Comparison of ENCODE assay signal across 8 cellular contexts in genomic region chr9:112332977-112333638, GRCh38. TPM values are rescaled to one million over a fixed set of nuclear protein-coding genes. Genes with fewer than 3 reads are reported as not detected.
DNase-seq lines count a peak whose midpoint lies in the region; ATAC-seq and TF ChIP-seq lines count a peak whose summit lies in the region.

Gene PTBP3 (minus strand): TSS chr9:112333619. CDS start chr9:112297865, 35,754 bp downstream.

- H3K27ac ChIP-seq in Peyer's patch, result peak within 1 kb of the TSS; percentile 99 to 100 (median 100)
- H3K27ac ChIP-seq in subcutaneous abdominal adipose tissue (ENCODE audit: low read depth, low read length), result peak within 1 kb of the TSS; percentile 90

- TF ChIP-seq POLR2A in Peyer's patch (IDR thresholded peaks at IDR 0.05), result peak; percentile 89 to 93

- DNase-seq in Caki2 (ENCODE audit: low read depth) (peak; percentile 74), HT-29 (ENCODE audit: low spot score) (peak; percentile 80), Peyer's patch (peak; percentile 74 to 92 (median 92)), activated gamma-delta T cell (lab: John Stamatoyannopoulos, UW) (peak; percentile 75), fibroblast of villous mesenchyme (ENCODE audit: low read depth) (peak; percentile 77)

- in situ Hi-C loops in Caki2 (cut with HindIII; ENCODE audit: low pct_unique_long_range_greater_than_20kb, low sequenced_read_pairs), result no loop called here

- H3K27me3 ChIP-seq in Peyer's patch (no peaks in the 10 kb centered on the region), neuron (ENCODE audit: insufficient read depth, low read length) (no peaks in the 10 kb centered on the region), subcutaneous abdominal adipose tissue (ENCODE audit: control insufficient read depth in 5 of 5, insufficient read depth in 4 of 5, low read length in 5 of 5) (no peaks in the 10 kb centered on the region)

- H3K9ac ChIP-seq in subcutaneous abdominal adipose tissue (ENCODE audit: low read length in 5 of 5), result peak within 1 kb of the TSS; percentile 77 to 88 (median 85)

- peak; percentile 14 for ATAC-seq in GM19468 (IDR thresholded peaks at IDR 0.05; ENCODE audit: extremely low read depth, unreplicated experiment)

- H3K4me1 ChIP-seq in Peyer's patch, result peaks cover 0 to 19% (median 8%) of the 10 kb centered on the region in 4 donors
- H3K4me1 ChIP-seq in neuron (ENCODE audit: insufficient read depth, low read length), result peaks cover 16% of the 10 kb centered on the region
- peaks cover 0 to 33% (median 27%) of the 10 kb centered on the region in 5 donors for H3K4me1 ChIP-seq in subcutaneous abdominal adipose tissue (ENCODE audit: control insufficient read depth in 5 of 5, insufficient read depth in 5 of 5, low read length in 5 of 5)

- H3K36me3 ChIP-seq in Peyer's patch, result no peaks in the 10 kb centered on the region
- no peaks in the 10 kb centered on the region for H3K36me3 ChIP-seq in neuron (ENCODE audit: insufficient read depth, low read length)
- no peaks in the 10 kb centered on the region for H3K36me3 ChIP-seq in subcutaneous abdominal adipose tissue (ENCODE audit: control insufficient read depth in 5 of 5, insufficient read depth in 5 of 5, low read length in 5 of 5)

- H3K9me3 ChIP-seq in Peyer's patch, result no peaks in the 10 kb centered on the region
- no peaks in the 10 kb centered on the region for H3K9me3 ChIP-seq in neuron (ENCODE audit: low read length)
- H3K9me3 ChIP-seq in subcutaneous abdominal adipose tissue (ENCODE audit: control insufficient read depth in 5 of 5, low read length in 5 of 5), result no peaks in the 10 kb centered on the region

- peak within 1 kb of the TSS; percentile 78 for H2AFZ ChIP-seq in neuron (ENCODE audit: low read depth, low read length)

- TF ChIP-seq CTCF in Peyer's patch (IDR thresholded peaks at IDR 0.05), result peak in 1 of 6 experiments; percentile 3
- TF ChIP-seq CTCF in fibroblast of villous mesenchyme (IDR thresholded peaks at IDR 0.05; ENCODE audit: insufficient read depth, low read depth, low read length), result no peak

- peak within 1 kb of the TSS; percentile 84 to 96 (median 90) for H3K4me3 ChIP-seq in Peyer's patch
- H3K4me3 ChIP-seq in fibroblast of villous mesenchyme (ENCODE audit: low read depth, low read length), result peak within 1 kb of the TSS; percentile 78
- peak within 1 kb of the TSS; percentile 99 for H3K4me3 ChIP-seq in neuron (ENCODE audit: low read length)
- peak within 1 kb of the TSS; percentile 86 to 91 (median 87) for H3K4me3 ChIP-seq in subcutaneous abdominal adipose tissue (ENCODE audit: low read depth in 1 of 5, low read length in 5 of 5)

RNA-seq across cellular contexts. Expression of gene PTBP3, which starts in this region (rescaled TPM):
- 30.6 and 33.2 TPM in 2 replicates for total RNA-seq in Caki2 (2014; rRNA removed; shearing (Covaris generic); ENCODE audit: low replicate concordance)
- total RNA-seq in HT-29 (2014; rRNA removed; shearing (Covaris generic)), result 25.9 and 27.4 TPM in 2 replicates
- total RNA-seq in Peyer's patch (100 to 1,000 TPM in 1 of 4 donors, 10 to 100 TPM in 3; 52.1 to 126 (median 71.0) TPM), fibroblast of villous mesenchyme (30.3 and 57.0 TPM in 2 replicates)

Comparison
In these comparisons a context has a peak if more than half of its experiments do, and no peak if none do; other contexts are left out.
1. Peak in every context shown above with its lines: DNase-seq, ATAC-seq, H3K4me3 ChIP-seq and H3K27ac ChIP-seq.